24 cellular contexts compared by ENCODE assay signal in the genomic region with DNA sequence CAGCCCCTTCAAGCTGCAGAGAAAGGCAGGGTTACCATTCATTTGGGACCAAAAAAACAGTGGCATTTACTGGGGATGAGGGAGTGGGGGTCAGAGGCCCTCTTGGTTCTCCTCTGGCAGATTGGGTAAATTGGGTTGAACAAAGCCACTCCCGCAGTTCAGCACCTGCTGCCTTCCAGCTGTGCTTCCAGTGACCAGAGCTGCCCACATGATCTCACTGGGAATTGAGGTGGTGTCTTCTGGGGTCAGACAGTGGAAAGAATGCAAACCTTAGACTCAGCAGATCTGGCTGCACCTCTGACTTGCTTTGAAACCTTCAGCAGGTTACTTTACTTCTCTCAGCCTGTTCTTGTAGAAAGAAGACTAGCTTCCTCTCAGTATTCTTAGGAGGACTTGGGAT.
DNase-seq lines count a peak whose midpoint lies in the region; ATAC-seq lines count a peak whose summit lies in the region.
"Had no signal": no experiment of that assay in that cellular context is flagged by ENCODE, and none has a peak within 500 bp of the region (broad histone marks: within the 10 kb centered on the region; RNA-seq: fewer than 3 reads in every experiment).

No MANE protein-coding gene starts in this region.

- H2BK120ac ChIP-seq in neuronal stem cell (ENCODE audit: low read depth, low read length), result no peak overlapping the region

- H3K23ac ChIP-seq in neuronal stem cell (ENCODE audit: low read depth, low read length, poor library complexity), result no peak overlapping the region

- H3K4me1 ChIP-seq in BLaER1 (peaks cover 27% of the 10 kb centered on the region), neuronal stem cell (ENCODE audit: control insufficient read depth in 2 of 2, insufficient read depth in 1 of 2, low read depth in 1 of 2, low read length in 2 of 2) (peaks cover 5 to 14% of the 10 kb centered on the region in 2 donors)
- H3K4me1 ChIP-seq: Caco-2, SJSA1 had no signal

- H3K79me1 ChIP-seq in neuronal stem cell (ENCODE audit: low read depth, low read length), result no peaks in the 10 kb centered on the region

- ATAC-seq in HG03108 (IDR thresholded peaks at IDR 0.05; ENCODE audit: unreplicated experiment), result no peak
- no peak for ATAC-seq in sciatic nerve
- ATAC-seq: K562 had no signal

- no CpG with 5 or more reads among the region's 1 CpG for WGBS in neuronal stem cell (ENCODE audit: extremely low coverage in 2 of 2, insufficient read length in 2 of 2, insufficient replicate concordance in 1 of 2), 2 donors

- no peaks in the 10 kb centered on the region for H4K20me1 ChIP-seq in BLaER1

- peak overlapping the region; percentile 54 for H2BK5ac ChIP-seq in neuronal stem cell (ENCODE audit: low read length)

- no peak overlapping the region for H4K91ac ChIP-seq in neuronal stem cell (ENCODE audit: low read depth, low read length, poor library complexity)

- H3K4ac ChIP-seq in neuronal stem cell (ENCODE audit: low read length), result no peak overlapping the region

- H3K18ac ChIP-seq in neuronal stem cell (ENCODE audit: low read length), result peak overlapping the region; percentile 91

- no peak overlapping the region for H3K9ac ChIP-seq in BLaER1
- H3K9ac ChIP-seq in neuronal stem cell (ENCODE audit: low read depth, low read length, poor library complexity), result peak overlapping the region; percentile 2

- H3K14ac ChIP-seq in neuronal stem cell (ENCODE audit: low read length), result no peak overlapping the region

- H2BK12ac ChIP-seq in neuronal stem cell (ENCODE audit: low read length), result peak overlapping the region; percentile 67

- H3K27me3 ChIP-seq in BLaER1 (no peaks in the 10 kb centered on the region), neuronal stem cell (ENCODE audit: control insufficient read depth in 3 of 3, insufficient read depth in 3 of 3, low read depth in 1 of 3, low read length in 3 of 3) (peaks cover 0 to 47% (median 0%) of the 10 kb centered on the region in 3 experiments)

- H3K4me2 ChIP-seq in BLaER1 (peak overlapping the region; percentile 20), neuronal stem cell (ENCODE audit: insufficient read depth, low read length, poor library complexity, severe bottlenecking) (no peak overlapping the region)
- H3K4me2 ChIP-seq: PC-9 had no signal

- H2AK5ac ChIP-seq in neuronal stem cell (ENCODE audit: low read depth, low read length), result peak overlapping the region; percentile 64

- intact Hi-C loops in sciatic nerve (cut with DNase I), result loop anchor here (5.0 to 10.0 kb wide), 2 partner anchors 85 to 158 kb away; no protein-coding TSS in a partner anchor

- H3K27ac ChIP-seq in BLaER1, result no peak overlapping the region
- H3K27ac ChIP-seq in neuronal stem cell (replicated peaks; ENCODE audit: low read length), result peak overlapping the region; percentile 22
- H3K27ac ChIP-seq: PC-9, SJSA1 had no signal

- H4K8ac ChIP-seq in neuronal stem cell (ENCODE audit: low read depth, low read length), result no peak overlapping the region

- H3K36me3 ChIP-seq in BLaER1 (no peaks in the 10 kb centered on the region), neuronal stem cell (replicated peaks in 1 of 2; ENCODE audit: control insufficient read depth in 2 of 2, insufficient read depth in 2 of 2, low read length in 2 of 2) (no peaks in the 10 kb centered on the region)
- H3K36me3 ChIP-seq: SJSA1 had no signal

- H3K4me3 ChIP-seq in BLaER1 (no peak overlapping the region), neuronal stem cell (ENCODE audit: low read length in 2 of 2) (no peak overlapping the region)
- H3K4me3 ChIP-seq: K562, PC-9, SJSA1 had no signal

- H2AFZ ChIP-seq in neuronal stem cell (ENCODE audit: low read length), result no peak overlapping the region
- H2AFZ ChIP-seq: PC-9 had no signal

- DNase-seq in NCI-H69 (lab: John Stamatoyannopoulos, UW) (peak; percentile 65), kidney glomerular epithelial cell (lab: John Stamatoyannopoulos, UW) (peak; percentile 24), neuronal stem cell (ENCODE audit: low spot score) (no peak), sciatic nerve (ENCODE audit: low spot score) (no peak)
- DNase-seq in effector CD8-positive, alpha-beta T cell (lab: John Stamatoyannopoulos, UW), result no peak
- DNase-seq: C1 segment of cervical spinal cord; Caco-2; CD4-positive, alpha-beta memory T cell; DMS79; EL; GDM1; MV-4-11; NCI-H1105; NCI-H1436 treated with DMSO at 0.1 percent for 48 hours; NCI-H187 treated with DMSO at 0.1 percent for 48 hours; NCI-H2107; NCI-H524; NCI-H774; Right ventricle myocardium superior had no signal

- H3K9me3 ChIP-seq in BLaER1 (no peaks in the 10 kb centered on the region), neuronal stem cell (replicated peaks in 1 of 2; ENCODE audit: control insufficient read depth in 2 of 2, insufficient read depth in 1 of 2, low read depth in 1 of 2, low read length in 2 of 2) (peaks cover 0 to 2% of the 10 kb centered on the region in 2 donors)
- H3K9me3 ChIP-seq: Caco-2, SJSA1 had no signal

- peak overlapping the region; percentile 83 for H2BK15ac ChIP-seq in neuronal stem cell (ENCODE audit: low read length)

Comparison
In these comparisons a context has a peak if more than half of its experiments do, and no peak if none do; other contexts are left out.
1. DNase-seq: peak in NCI-H69 (single experiment) and kidney glomerular epithelial cell (single experiment); none in neuronal stem cell (single experiment), sciatic nerve (single experiment) and effector CD8-positive, alpha-beta T cell (single experiment).